ENCODE assay signal across 1 cellular context in genomic region chr7:12727455-12728191, GRCh38.
TF ChIP-seq lines count a peak whose summit lies in the region.

No MANE protein-coding gene starts in this region.

TF ChIP-seq in K562, 482 proteins besides CTCF, POLR2A, EP300 and RAD21 (continued from another document and continues in another):
- no peak for TF ChIP-seq ZNF263 (CRISPR knock-in tag; IDR thresholded peaks at IDR 0.05; ENCODE audit: borderline replicate concordance)
- TF ChIP-seq SP1 (CRISPR knock-in tag; IDR thresholded peaks at IDR 0.05), result no peak
- TF ChIP-seq ZNF766 (CRISPR knock-in tag; conservative IDR thresholded peaks at IDR 0.05), result no peak
- no peak for TF ChIP-seq MCM3 (IDR thresholded peaks at IDR 0.05)
- TF ChIP-seq L3MBTL2 (IDR thresholded peaks at IDR 0.05), result peak; percentile 78
- TF ChIP-seq NELFE (IDR thresholded peaks at IDR 0.05; ENCODE audit: insufficient read depth, insufficient read length), result no peak
- TF ChIP-seq, protein P1, sequence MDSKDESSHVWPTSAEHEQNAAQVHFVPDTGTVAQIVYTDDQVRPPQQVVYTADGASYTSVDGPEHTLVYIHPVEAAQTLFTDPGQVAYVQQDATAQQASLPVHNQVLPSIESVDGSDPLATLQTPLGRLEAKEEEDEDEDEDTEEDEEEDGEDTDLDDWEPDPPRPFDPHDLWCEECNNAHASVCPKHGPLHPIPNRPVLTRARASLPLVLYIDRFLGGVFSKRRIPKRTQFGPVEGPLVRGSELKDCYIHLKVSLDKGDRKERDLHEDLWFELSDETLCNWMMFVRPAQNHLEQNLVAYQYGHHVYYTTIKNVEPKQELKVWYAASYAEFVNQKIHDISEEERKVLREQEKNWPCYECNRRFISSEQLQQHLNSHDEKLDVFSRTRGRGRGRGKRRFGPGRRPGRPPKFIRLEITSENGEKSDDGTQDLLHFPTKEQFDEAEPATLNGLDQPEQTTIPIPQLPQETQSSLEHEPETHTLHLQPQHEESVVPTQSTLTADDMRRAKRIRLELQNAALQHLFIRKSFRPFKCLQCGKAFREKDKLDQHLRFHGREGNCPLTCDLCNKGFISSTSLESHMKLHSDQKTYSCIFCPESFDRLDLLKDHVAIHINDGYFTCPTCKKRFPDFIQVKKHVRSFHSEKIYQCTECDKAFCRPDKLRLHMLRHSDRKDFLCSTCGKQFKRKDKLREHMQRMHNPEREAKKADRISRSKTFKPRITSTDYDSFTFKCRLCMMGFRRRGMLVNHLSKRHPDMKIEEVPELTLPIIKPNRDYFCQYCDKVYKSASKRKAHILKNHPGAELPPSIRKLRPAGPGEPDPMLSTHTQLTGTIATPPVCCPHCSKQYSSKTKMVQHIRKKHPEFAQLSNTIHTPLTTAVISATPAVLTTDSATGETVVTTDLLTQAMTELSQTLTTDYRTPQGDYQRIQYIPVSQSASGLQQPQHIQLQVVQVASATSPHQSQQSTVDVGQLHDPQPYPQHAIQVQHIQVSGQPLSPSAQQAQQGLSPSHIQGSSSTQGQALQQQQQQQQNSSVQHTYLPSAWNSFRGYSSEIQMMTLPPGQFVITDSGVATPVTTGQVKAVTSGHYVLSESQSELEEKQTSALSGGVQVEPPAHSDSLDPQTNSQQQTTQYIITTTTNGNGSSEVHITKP (IDR thresholded peaks at IDR 0.05; ENCODE audit: partially characterized antibody), result peak; percentile 98
- TF ChIP-seq SOX6 (IDR thresholded peaks at IDR 0.05), result no peak
- no peak for TF ChIP-seq CTBP1 (IDR thresholded peaks at IDR 0.05; ENCODE audit: borderline replicate concordance)
- TF ChIP-seq, protein P2, sequence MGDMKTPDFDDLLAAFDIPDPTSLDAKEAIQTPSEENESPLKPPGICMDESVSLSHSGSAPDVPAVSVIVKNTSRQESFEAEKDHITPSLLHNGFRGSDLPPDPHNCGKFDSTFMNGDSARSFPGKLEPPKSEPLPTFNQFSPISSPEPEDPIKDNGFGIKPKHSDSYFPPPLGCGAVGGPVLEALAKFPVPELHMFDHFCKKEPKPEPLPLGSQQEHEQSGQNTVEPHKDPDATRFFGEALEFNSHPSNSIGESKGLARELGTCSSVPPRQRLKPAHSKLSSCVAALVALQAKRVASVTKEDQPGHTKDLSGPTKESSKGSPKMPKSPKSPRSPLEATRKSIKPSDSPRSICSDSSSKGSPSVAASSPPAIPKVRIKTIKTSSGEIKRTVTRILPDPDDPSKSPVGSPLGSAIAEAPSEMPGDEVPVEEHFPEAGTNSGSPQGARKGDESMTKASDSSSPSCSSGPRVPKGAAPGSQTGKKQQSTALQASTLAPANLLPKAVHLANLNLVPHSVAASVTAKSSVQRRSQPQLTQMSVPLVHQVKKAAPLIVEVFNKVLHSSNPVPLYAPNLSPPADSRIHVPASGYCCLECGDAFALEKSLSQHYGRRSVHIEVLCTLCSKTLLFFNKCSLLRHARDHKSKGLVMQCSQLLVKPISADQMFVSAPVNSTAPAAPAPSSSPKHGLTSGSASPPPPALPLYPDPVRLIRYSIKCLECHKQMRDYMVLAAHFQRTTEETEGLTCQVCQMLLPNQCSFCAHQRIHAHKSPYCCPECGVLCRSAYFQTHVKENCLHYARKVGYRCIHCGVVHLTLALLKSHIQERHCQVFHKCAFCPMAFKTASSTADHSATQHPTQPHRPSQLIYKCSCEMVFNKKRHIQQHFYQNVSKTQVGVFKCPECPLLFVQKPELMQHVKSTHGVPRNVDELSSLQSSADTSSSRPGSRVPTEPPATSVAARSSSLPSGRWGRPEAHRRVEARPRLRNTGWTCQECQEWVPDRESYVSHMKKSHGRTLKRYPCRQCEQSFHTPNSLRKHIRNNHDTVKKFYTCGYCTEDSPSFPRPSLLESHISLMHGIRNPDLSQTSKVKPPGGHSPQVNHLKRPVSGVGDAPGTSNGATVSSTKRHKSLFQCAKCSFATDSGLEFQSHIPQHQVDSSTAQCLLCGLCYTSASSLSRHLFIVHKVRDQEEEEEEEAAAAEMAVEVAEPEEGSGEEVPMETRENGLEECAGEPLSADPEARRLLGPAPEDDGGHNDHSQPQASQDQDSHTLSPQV (IDR thresholded peaks at IDR 0.05), result peak; percentile 79
- TF ChIP-seq SMAD4 (CRISPR knock-in tag; conservative IDR thresholded peaks at IDR 0.05), result no peak
- TF ChIP-seq RUNX1 (IDR thresholded peaks at IDR 0.05; ENCODE audit: low read depth), result no peak
- TF ChIP-seq, protein P3, sequence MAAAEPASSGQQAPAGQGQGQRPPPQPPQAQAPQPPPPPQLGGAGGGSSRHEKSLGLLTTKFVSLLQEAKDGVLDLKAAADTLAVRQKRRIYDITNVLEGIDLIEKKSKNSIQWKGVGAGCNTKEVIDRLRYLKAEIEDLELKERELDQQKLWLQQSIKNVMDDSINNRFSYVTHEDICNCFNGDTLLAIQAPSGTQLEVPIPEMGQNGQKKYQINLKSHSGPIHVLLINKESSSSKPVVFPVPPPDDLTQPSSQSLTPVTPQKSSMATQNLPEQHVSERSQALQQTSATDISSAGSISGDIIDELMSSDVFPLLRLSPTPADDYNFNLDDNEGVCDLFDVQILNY (CRISPR knock-in tag; IDR thresholded peaks at IDR 0.05), result no peak
- TF ChIP-seq MBD1 (CRISPR knock-in tag; IDR thresholded peaks at IDR 0.05), result no peak
- no peak for TF ChIP-seq ZNF224 (CRISPR knock-in tag; IDR thresholded peaks at IDR 0.05)
- TF ChIP-seq FOXP1 (CRISPR knock-in tag; IDR thresholded peaks at IDR 0.05), result no peak
- TF ChIP-seq ZNF134 (CRISPR knock-in tag; conservative IDR thresholded peaks at IDR 0.05), result no peak
- TF ChIP-seq PHF20 (IDR thresholded peaks at IDR 0.05; ENCODE audit: partially characterized antibody), result no peak
- TF ChIP-seq ZFX (CRISPR knock-in tag; IDR thresholded peaks at IDR 0.05), result no peak
- no peak for TF ChIP-seq HDAC6 (IDR thresholded peaks at IDR 0.05; ENCODE audit: low read depth, low read length)
- peak in 1 of 2 experiments; percentile 87; a peak in 2 of 4 replicates for TF ChIP-seq NONO (IDR thresholded peaks at IDR 0.05; ENCODE audit: low read depth in 2 of 2, low read length in 1 of 2)
- peak; percentile 21 for TF ChIP-seq RBBP5 (IDR thresholded peaks at IDR 0.05; ENCODE audit: borderline replicate concordance, insufficient read depth, low read length, poor library complexity, severe bottlenecking)
- TF ChIP-seq SFPQ (IDR thresholded peaks at IDR 0.05; ENCODE audit: low read depth, low read length), result no peak
- TF ChIP-seq GATAD2B (IDR thresholded peaks at IDR 0.05; ENCODE audit: borderline replicate concordance), result no peak
- TF ChIP-seq HMGN3 (IDR thresholded peaks at IDR 0.05; ENCODE audit: borderline replicate concordance, extremely low read depth, insufficient read length, low read depth, low read length), result no peak
- no peak for TF ChIP-seq TEAD1 (CRISPR knock-in tag; IDR thresholded peaks at IDR 0.05)
- no peak for TF ChIP-seq ZNF586 (CRISPR knock-in tag; conservative IDR thresholded peaks at IDR 0.05)
- TF ChIP-seq MAFF (IDR thresholded peaks at IDR 0.05; ENCODE audit: low read length), result no peak
- no peak; the same call in 1 of the 2 replicates for TF ChIP-seq GTF2A2 (tag; IDR thresholded peaks at IDR 0.05)
- no peak for TF ChIP-seq HEY1 (CRISPR knock-in tag; IDR thresholded peaks at IDR 0.05; ENCODE audit: borderline replicate concordance)
- TF ChIP-seq CBFB (CRISPR knock-in tag; IDR thresholded peaks at IDR 0.05), result no peak
- TF ChIP-seq, protein P4, sequence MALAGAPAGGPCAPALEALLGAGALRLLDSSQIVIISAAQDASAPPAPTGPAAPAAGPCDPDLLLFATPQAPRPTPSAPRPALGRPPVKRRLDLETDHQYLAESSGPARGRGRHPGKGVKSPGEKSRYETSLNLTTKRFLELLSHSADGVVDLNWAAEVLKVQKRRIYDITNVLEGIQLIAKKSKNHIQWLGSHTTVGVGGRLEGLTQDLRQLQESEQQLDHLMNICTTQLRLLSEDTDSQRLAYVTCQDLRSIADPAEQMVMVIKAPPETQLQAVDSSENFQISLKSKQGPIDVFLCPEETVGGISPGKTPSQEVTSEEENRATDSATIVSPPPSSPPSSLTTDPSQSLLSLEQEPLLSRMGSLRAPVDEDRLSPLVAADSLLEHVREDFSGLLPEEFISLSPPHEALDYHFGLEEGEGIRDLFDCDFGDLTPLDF (CRISPR knock-in tag; IDR thresholded peaks at IDR 0.05), result no peak
- no peak for TF ChIP-seq NR1H2 (CRISPR knock-in tag; IDR thresholded peaks at IDR 0.05)
- TF ChIP-seq WHSC1 (IDR thresholded peaks at IDR 0.05; ENCODE audit: low read length), result no peak
- TF ChIP-seq EP400 (IDR thresholded peaks at IDR 0.05), result peak; percentile 24; the same call in 1 of the 2 replicates
- TF ChIP-seq RFX7 (CRISPR knock-in tag; IDR thresholded peaks at IDR 0.05), result no peak
- TF ChIP-seq SLC30A9 (CRISPR knock-in tag; IDR thresholded peaks at IDR 0.05), result no peak
- no peak for TF ChIP-seq FOXJ2 (tag; IDR thresholded peaks at IDR 0.05)
- TF ChIP-seq ZNF232 (CRISPR knock-in tag; IDR thresholded peaks at IDR 0.05), result no peak
- TF ChIP-seq, protein P5, sequence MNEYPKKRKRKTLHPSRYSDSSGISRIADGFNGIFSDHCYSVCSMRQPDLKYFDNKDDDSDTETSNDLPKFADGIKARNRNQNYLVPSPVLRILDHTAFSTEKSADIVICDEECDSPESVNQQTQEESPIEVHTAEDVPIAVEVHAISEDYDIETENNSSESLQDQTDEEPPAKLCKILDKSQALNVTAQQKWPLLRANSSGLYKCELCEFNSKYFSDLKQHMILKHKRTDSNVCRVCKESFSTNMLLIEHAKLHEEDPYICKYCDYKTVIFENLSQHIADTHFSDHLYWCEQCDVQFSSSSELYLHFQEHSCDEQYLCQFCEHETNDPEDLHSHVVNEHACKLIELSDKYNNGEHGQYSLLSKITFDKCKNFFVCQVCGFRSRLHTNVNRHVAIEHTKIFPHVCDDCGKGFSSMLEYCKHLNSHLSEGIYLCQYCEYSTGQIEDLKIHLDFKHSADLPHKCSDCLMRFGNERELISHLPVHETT (CRISPR knock-in tag; conservative IDR thresholded peaks at IDR 0.05 in 1 of 2, IDR thresholded peaks at IDR 0.05 in 1 of 2), result no peak; a peak in 1 of 4 replicates
- no peak for TF ChIP-seq PCBP2 (IDR thresholded peaks at IDR 0.05; ENCODE audit: low read depth, low read length, poor library complexity, severe bottlenecking)
- TF ChIP-seq CREB3 (tag; conservative IDR thresholded peaks at IDR 0.05; ENCODE audit: low read depth), result no peak
- no peak for TF ChIP-seq OTX1 (CRISPR knock-in tag; IDR thresholded peaks at IDR 0.05)
- no peak for TF ChIP-seq ZSCAN32 (CRISPR knock-in tag; IDR thresholded peaks at IDR 0.05)
- TF ChIP-seq HNRNPK (IDR thresholded peaks at IDR 0.05; ENCODE audit: low read depth, low read length, poor library complexity, severe bottlenecking), result no peak
- TF ChIP-seq ZC3H11A (IDR thresholded peaks at IDR 0.05; ENCODE audit: low read depth, low read length), result no peak
- no peak for TF ChIP-seq CHCHD3 (CRISPR knock-in tag; IDR thresholded peaks at IDR 0.05)
- no peak for TF ChIP-seq ATF1 (CRISPR knock-in tag; IDR thresholded peaks at IDR 0.05)
- TF ChIP-seq ATF1 (tag; IDR thresholded peaks at IDR 0.05), result no peak
- no peak for TF ChIP-seq FOS (IDR thresholded peaks at IDR 0.05; ENCODE audit: extremely low read depth, insufficient read length)
- 0 out of 2 replicates have a peak, but pooled peaks have one; percentile 13 for TF ChIP-seq NBN (IDR thresholded peaks at IDR 0.05; ENCODE audit: low read depth)
- no peak for TF ChIP-seq ZNF347 (CRISPR knock-in tag; IDR thresholded peaks at IDR 0.05; ENCODE audit: low read depth)
- TF ChIP-seq HCFC1 (IDR thresholded peaks at IDR 0.05; ENCODE audit: low read depth, low read length), result no peak
- no peak for TF ChIP-seq PREB (CRISPR knock-in tag; IDR thresholded peaks at IDR 0.05)
- no peak for TF ChIP-seq ZNF444 (CRISPR knock-in tag; IDR thresholded peaks at IDR 0.05)
- TF ChIP-seq PTBP1 (IDR thresholded peaks at IDR 0.05; ENCODE audit: low read depth, low read length), result no peak
- TF ChIP-seq EWSR1 (IDR thresholded peaks at IDR 0.05; ENCODE audit: borderline replicate concordance, low read depth, partially characterized antibody), result no peak
- TF ChIP-seq ASH1L (IDR thresholded peaks at IDR 0.05; ENCODE audit: borderline replicate concordance, low read depth, partially characterized antibody), result no peak
- TF ChIP-seq ARHGAP35 (IDR thresholded peaks at IDR 0.05; ENCODE audit: partially characterized antibody), result no peak
